8 cellular contexts compared by ENCODE assay signal in genomic region chr20:46689754-46690085, GRCh38. TPM values are rescaled to one million over a fixed set of nuclear protein-coding genes. Genes with fewer than 3 reads are reported as not detected.
A peak's percentile ranks its signal among the peaks of the same experiment; 100 is the strongest.
DNase-seq lines count a peak whose midpoint lies in the region; ATAC-seq and TF ChIP-seq lines count a peak whose summit lies in the region.

No MANE protein-coding gene starts in this region.

- no peak for TF ChIP-seq RAD21 in HCT116 (IDR thresholded peaks at IDR 0.05; ENCODE audit: low read depth)

- ATAC-seq in HCT116, result no peak
- ATAC-seq in activated CD8-positive, alpha-beta T cell treated with anti-CD3 and anti-CD28 coated beads for 36 hours, result no peak
- no peak for ATAC-seq in stimulated activated memory B cell treated with anti-CD40 and anti-IgM and Interleukin-4, amounts not matched to agents 10 μg/mL and 1 μg/mL and 100 μg/mL, for 72 hours

- TF ChIP-seq POLR2A in HCT116 (IDR thresholded peaks at IDR 0.05; ENCODE audit: borderline replicate concordance, extremely low read depth, insufficient read depth, insufficient read length), result no peak

- no TSS peak for BruUV-seq in HCT116 (replicated peaks; lab: Mats Ljungman, UMichigan)

- CTCF ChIA-PET in HCT116 (lab: Charles Lee), result interaction anchor here (1.2 to 1.6 kb wide), 3 partner anchors 10 to 63 kb away, joined by 3 to 6 read pairs (median 5); no protein-coding TSS in a partner anchor
- CTCF ChIA-PET in activated CD8-positive, alpha-beta T cell treated with anti-CD3 and anti-CD28 coated beads for 36 hours (lab: Charles Lee), result interaction anchor here (0.9 to 11.2 kb wide), 8 partner anchors 9 to 1930 kb away, joined by 3 to 116 read pairs (median 4); partner anchors contain the start of genes ELMO2 and ZNF334

- no peaks in the 10 kb centered on the region for H3K27me3 Mint-ChIP-seq in activated CD8-positive, alpha-beta T cell treated with anti-CD3 and anti-CD28 coated beads for 36 hours
- no peaks in the 10 kb centered on the region for H3K27me3 Mint-ChIP-seq in stimulated activated memory B cell treated with anti-CD40 and anti-IgM and Interleukin-4, amounts not matched to agents 10 μg/mL and 1 μg/mL and 100 μg/mL, for 72 hours

- H3K4me1 ChIP-seq in HCT116 (ENCODE audit: control insufficient read depth in 1 of 2, insufficient read depth in 2 of 2, low read length in 2 of 2) (peaks cover 13 to 20% of the 10 kb centered on the region in 2 experiments), iPS DF 6.9 (ENCODE audit: control insufficient read depth, insufficient read depth, low read length) (no peaks in the 10 kb centered on the region)

- peaks cover 27% of the 10 kb centered on the region for H3K36me3 Mint-ChIP-seq in activated CD8-positive, alpha-beta T cell treated with anti-CD3 and anti-CD28 coated beads for 36 hours (ENCODE audit: low read depth)
- peaks cover 17% of the 10 kb centered on the region for H3K36me3 Mint-ChIP-seq in stimulated activated memory B cell treated with anti-CD40 and anti-IgM and Interleukin-4, amounts not matched to agents 10 μg/mL and 1 μg/mL and 100 μg/mL, for 72 hours

- H3K4me2 ChIP-seq in HCT116 (ENCODE audit: low read length), result peak overlapping the region; percentile 77

- H4K20me1 ChIP-seq in HCT116 (ENCODE audit: insufficient read depth), result no peaks in the 10 kb centered on the region

- H3K27ac ChIP-seq in HCT116 (ENCODE audit: low read depth, low read length), result peak overlapping the region; percentile 96
- H3K27ac ChIP-seq in iPS DF 6.9 (ENCODE audit: low read length), result no peak overlapping the region

- peak overlapping the region; percentile 97 for H3K27ac Mint-ChIP-seq in activated CD8-positive, alpha-beta T cell treated with anti-CD3 and anti-CD28 coated beads for 36 hours
- peak overlapping the region; percentile 92 for H3K27ac Mint-ChIP-seq in stimulated activated memory B cell treated with anti-CD40 and anti-IgM and Interleukin-4, amounts not matched to agents 10 μg/mL and 1 μg/mL and 100 μg/mL, for 72 hours

- peak overlapping the region; percentile 48 to 57 for H3K4me3 ChIP-seq in HCT116 (replicated peaks in 1 of 2; ENCODE audit: low read depth in 1 of 2, low read length in 2 of 2)
- peak overlapping the region; percentile 18; the same call in 1 of the 2 replicates for H3K4me3 ChIP-seq in iPS DF 6.9 (ENCODE audit: low read length)

- H3K9me2 ChIP-seq in HCT116 (ENCODE audit: insufficient read depth), result no peaks in the 10 kb centered on the region

- H3K4me3 Mint-ChIP-seq in activated CD8-positive, alpha-beta T cell treated with anti-CD3 and anti-CD28 coated beads for 36 hours, result peak overlapping the region; percentile 93
- H3K4me3 Mint-ChIP-seq in stimulated activated memory B cell treated with anti-CD40 and anti-IgM and Interleukin-4, amounts not matched to agents 10 μg/mL and 1 μg/mL and 100 μg/mL, for 72 hours, result peak overlapping the region; percentile 94

- no peaks in the 10 kb centered on the region for H3K9me3 Mint-ChIP-seq in activated CD8-positive, alpha-beta T cell treated with anti-CD3 and anti-CD28 coated beads for 36 hours
- H3K9me3 Mint-ChIP-seq in stimulated activated memory B cell treated with anti-CD40 and anti-IgM and Interleukin-4, amounts not matched to agents 10 μg/mL and 1 μg/mL and 100 μg/mL, for 72 hours, result no peaks in the 10 kb centered on the region

- DNase-seq in HCT116 (ENCODE audit: low read depth, low spot score), result no peak
- DNase-seq in activated CD8-positive, alpha-beta T cell treated with anti-CD3 and anti-CD28 coated beads for 36 hours, result no peak
- no peak for DNase-seq in iPS DF 6.9 (ENCODE audit: low read depth, low spot score)
- no peak for DNase-seq in NCI-H2107 treated with DMSO at 0.1 percent for 48 hours (lab: John Stamatoyannopoulos, UW; ENCODE audit: unreplicated experiment)
- no peak for DNase-seq in A172 (ENCODE audit: low spot score)
- no peak for DNase-seq in Ammon's horn (ENCODE audit: low spot score)
- DNase-seq in SW480 (ENCODE audit: low spot score), result no peak

- H3K9ac ChIP-seq in HCT116 (ENCODE audit: low read length), result peak overlapping the region; percentile 54

- POLR2A ChIA-PET in HCT116 (lab: Charles Lee), result interaction anchor here (0.6 kb wide), 1 partner anchor 9 kb away, joined by 3 read pairs; no protein-coding TSS in a partner anchor
- POLR2A ChIA-PET in activated CD8-positive, alpha-beta T cell treated with anti-CD3 and anti-CD28 coated beads for 36 hours (lab: Charles Lee), result interaction anchor here (1.0 to 1.4 kb wide), 3 partner anchors 44 to 178 kb away, joined by 3 read pairs; no protein-coding TSS in a partner anchor

- H2AFZ ChIP-seq in HCT116 (ENCODE audit: low read depth, low read length, poor library complexity, severe bottlenecking), result no peak overlapping the region

- WGBS in iPS DF 6.9 (ENCODE audit: insufficient coverage, insufficient read length), result no CpG with 5 or more reads among the region's 12 CpGs

- peaks cover 42% of the 10 kb centered on the region for H3K4me1 Mint-ChIP-seq in activated CD8-positive, alpha-beta T cell treated with anti-CD3 and anti-CD28 coated beads for 36 hours (ENCODE audit: low read depth)
- peaks cover 39% of the 10 kb centered on the region for H3K4me1 Mint-ChIP-seq in stimulated activated memory B cell treated with anti-CD40 and anti-IgM and Interleukin-4, amounts not matched to agents 10 μg/mL and 1 μg/mL and 100 μg/mL, for 72 hours

- H3K36me3 ChIP-seq in HCT116 (ENCODE audit: control insufficient read depth in 1 of 2, insufficient read depth in 2 of 2, low read length in 2 of 2) (peaks cover 9 to 18% of the 10 kb centered on the region in 2 experiments), iPS DF 6.9 (ENCODE audit: control insufficient read depth, insufficient read depth, low read length) (peaks cover 5% of the 10 kb centered on the region; the same call in 1 of the 2 replicates)

- no peaks in the 10 kb centered on the region; a peak in 1 of 4 replicates for H3K9me3 ChIP-seq in HCT116 (ENCODE audit: control insufficient read depth in 1 of 2, insufficient read depth in 1 of 2, low read depth in 1 of 2, low read length in 2 of 2)
- no peaks in the 10 kb centered on the region for H3K9me3 ChIP-seq in iPS DF 6.9 (ENCODE audit: control insufficient read depth, insufficient read depth, low read length)

- TF ChIP-seq CTCF in HCT116 (IDR thresholded peaks at IDR 0.05 in 2 of 3, conservative IDR thresholded peaks at IDR 0.05 in 1 of 3; ENCODE audit: borderline replicate concordance in 1 of 3, insufficient read depth in 1 of 3, low read depth in 2 of 3, low read length in 2 of 3), result no peak
- no peak for TF ChIP-seq CTCF in activated CD8-positive, alpha-beta T cell treated with anti-CD3 and anti-CD28 coated beads for 36 hours (IDR thresholded peaks at IDR 0.05)

- H3K27me3 ChIP-seq in HCT116 (ENCODE audit: insufficient read depth, low read length) (no peaks in the 10 kb centered on the region), iPS DF 6.9 (ENCODE audit: control insufficient read depth, insufficient read depth, low read length) (no peaks in the 10 kb centered on the region)

- RAD21 ChIA-PET in HCT116 (lab: Charles Lee; ENCODE audit: low non-redundant PET in 1 of 2, low total read pairs in 2 of 2, uncharacterized antibody in 2 of 2, unreplicated experiment in 2 of 2), result no interaction called here

- peaks cover 38% of the 10 kb centered on the region for H3K79me2 ChIP-seq in HCT116 (ENCODE audit: insufficient read depth, low read length)

- intact Hi-C loops in HCT116 (cut with micrococcal nuclease), result no loop called here
- intact Hi-C loops in activated CD8-positive, alpha-beta T cell treated with anti-CD3 and anti-CD28 coated beads for 36 hours (cut with micrococcal nuclease), result loop anchor here (10.0 kb wide), 1 partner anchor 135 kb away; the partner anchor contains the start of gene OCSTAMP

TF ChIP-seq in HCT116, 20 proteins besides CTCF, POLR2A, EP300 and RAD21 (continues in another document):
- TF ChIP-seq POLR2AphosphoS5 (IDR thresholded peaks at IDR 0.05; ENCODE audit: low read depth, low read length), result peak; percentile 40; the same call in 1 of the 2 replicates
- TF ChIP-seq CEBPB (IDR thresholded peaks at IDR 0.05; ENCODE audit: low read depth), result no peak
- TF ChIP-seq, protein P1, sequence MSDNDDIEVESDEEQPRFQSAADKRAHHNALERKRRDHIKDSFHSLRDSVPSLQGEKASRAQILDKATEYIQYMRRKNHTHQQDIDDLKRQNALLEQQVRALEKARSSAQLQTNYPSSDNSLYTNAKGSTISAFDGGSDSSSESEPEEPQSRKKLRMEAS (IDR thresholded peaks at IDR 0.05), result no peak
- TF ChIP-seq YY1 (IDR thresholded peaks at IDR 0.05; ENCODE audit: extremely low read depth, insufficient replicate concordance, low read depth, low read length), result no peak
- TF ChIP-seq JUND (IDR thresholded peaks at IDR 0.05), result no peak
- no peak for TF ChIP-seq ZNF274 (IDR thresholded peaks at IDR 0.05; ENCODE audit: low read depth, low read length)
- TF ChIP-seq EGR1 (IDR thresholded peaks at IDR 0.05; ENCODE audit: low read depth), result no peak
- TF ChIP-seq, protein P2, sequence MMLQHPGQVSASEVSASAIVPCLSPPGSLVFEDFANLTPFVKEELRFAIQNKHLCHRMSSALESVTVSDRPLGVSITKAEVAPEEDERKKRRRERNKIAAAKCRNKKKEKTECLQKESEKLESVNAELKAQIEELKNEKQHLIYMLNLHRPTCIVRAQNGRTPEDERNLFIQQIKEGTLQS (IDR thresholded peaks at IDR 0.05), result no peak
- no peak for TF ChIP-seq EZH2phosphoT487 (IDR thresholded peaks at IDR 0.05; ENCODE audit: borderline replicate concordance)
- no peak for TF ChIP-seq SP1 (IDR thresholded peaks at IDR 0.05; ENCODE audit: low read depth)
- no peak for TF ChIP-seq ZFX (IDR thresholded peaks at IDR 0.05)

RNA-seq across cellular contexts. Expression of gene TP53RK, which starts 0.5 kb away (rescaled TPM):
- total RNA-seq in HCT116 (2021; ENCODE audit: unreplicated experiment), result 9.2 TPM
- 4.6 and 6.3 TPM in 2 replicates for polyA plus RNA-seq in HCT116 (2012)
- total RNA-seq in activated CD8-positive, alpha-beta T cell treated with anti-CD3 and anti-CD28 coated beads for 36 hours, result 10 to 100 TPM; 12.2 to 13.6 TPM
- total RNA-seq in A172 (2014; rRNA removed; shearing (Covaris generic)), result 23.3 and 24.9 TPM in 2 replicates

RNA-seq across cellular contexts. Expression of gene SLC2A10, which starts 19.7 kb away (rescaled TPM):
- total RNA-seq in HCT116 (2021; ENCODE audit: unreplicated experiment), result 0.05 TPM
- 0.01 TPM in 1 of 2 replicates, not detected in the other for polyA plus RNA-seq in HCT116 (2012)
- not detected for total RNA-seq in activated CD8-positive, alpha-beta T cell treated with anti-CD3 and anti-CD28 coated beads for 36 hours
- 7.3 and 11.8 TPM in 2 replicates for total RNA-seq in A172 (2014; rRNA removed; shearing (Covaris generic))

RNA-seq across cellular contexts. Expression of gene SLC13A3, which starts 38.5 kb away (rescaled TPM):
- not detected for total RNA-seq in HCT116 (2021; ENCODE audit: unreplicated experiment)
- polyA plus RNA-seq in HCT116 (2012), result 0.10 and 0.21 TPM in 2 replicates
- total RNA-seq in activated CD8-positive, alpha-beta T cell treated with anti-CD3 and anti-CD28 coated beads for 36 hours, result not detected
- total RNA-seq in A172 (2014; rRNA removed; shearing (Covaris generic)), result not detected in 2 replicates
